ENCODE assay signal across 9 cellular contexts in the genomic region with DNA sequence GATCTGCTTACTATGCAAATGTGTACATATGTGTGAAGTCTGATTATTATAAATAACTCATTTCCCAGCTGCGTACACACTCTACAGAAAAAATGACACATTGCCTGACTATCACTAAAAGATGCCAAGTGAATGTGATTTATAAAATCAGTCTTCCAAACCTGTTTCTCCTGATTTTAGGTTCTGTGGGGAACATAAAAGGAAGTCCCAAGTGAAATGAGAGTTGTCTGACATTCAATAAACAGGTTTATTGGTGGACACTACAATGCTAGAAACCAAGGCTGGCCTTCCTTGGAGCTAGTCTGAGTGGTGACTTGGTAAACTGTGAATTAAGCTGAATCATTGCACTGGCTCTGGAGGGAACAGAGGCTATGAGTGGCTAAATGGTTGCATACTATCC.
"Had no signal": no experiment of that assay in that cellular context is flagged by ENCODE, and none has a peak within 500 bp of the region (broad histone marks: within the 10 kb centered on the region; RNA-seq: fewer than 3 reads in every experiment).

No MANE protein-coding gene starts in this region.

- H3K4me1 ChIP-seq: HAP-1 had no signal

- H3K36me3 ChIP-seq: HAP-1 had no signal

- H3K4me3 ChIP-seq: GM23248, GM23338, HAP-1 had no signal

- H3K27ac ChIP-seq: GM23248 had no signal

- H3K9ac ChIP-seq: GM23248 had no signal

- DNase-seq: GM23248, GOT3, H7, H9, HCEC 1CT, HFFc6 had no signal

- H2AFZ ChIP-seq: GM23248 had no signal

- ATAC-seq: GM23338, HCT116 had no signal

- H3K4me2 ChIP-seq: GM23338 had no signal

- H3K9me3 ChIP-seq: HAP-1 had no signal
